Comparison of ENCODE assay signal across 28 cellular contexts in genomic region chr2:240078631-240079030, GRCh38. TPM values are rescaled to one million over a fixed set of nuclear protein-coding genes. Genes with fewer than 3 reads are reported as not detected.
"Had no signal": no experiment of that assay in that cellular context is flagged by ENCODE, and none has a peak within 500 bp of the region (broad histone marks: within the 10 kb centered on the region; RNA-seq: fewer than 3 reads in every experiment).

No MANE protein-coding gene starts in this region.

- H3K9me3 ChIP-seq: testis had no signal

- H3K4me1 ChIP-seq: stomach, suprapubic skin, testis, tibial artery, tibial nerve, transverse colon, upper lobe of left lung, upper lobe of right lung, uterus, vagina had no signal

- H3K4me3 ChIP-seq: stomach, suprapubic skin, testis, thoracic aorta, tibial artery, tibial nerve, transverse colon, upper lobe of left lung, upper lobe of right lung, uterus, vagina had no signal

- DNase-seq: stimulated activated CD4-positive, alpha-beta T cell treated with anti-CD3 and anti-CD28 coated beads, Interleukin-2, amount 100 ng/mL, for 24 hours; stimulated activated CD4-positive, alpha-beta T cell treated with anti-CD3 and anti-CD28 coated beads, Interleukin-2, amount 100 ng/mL, for 48 hours; stimulated activated CD4-positive, alpha-beta T cell treated with anti-CD3 and anti-CD28 coated beads, Interleukin-4, amount 100 ng/mL, for 1 hour; stimulated activated CD4-positive, alpha-beta T cell treated with anti-CD3 and anti-CD28 coated beads, Interleukin-4, amount 100 ng/mL, for 24 hours; stimulated activated CD4-positive, alpha-beta T cell treated with anti-CD3 and anti-CD28 coated beads, Interleukin-4, amount 100 ng/mL, for 4 hours; stimulated activated CD8-positive, alpha-beta memory T cell treated with anti-CD3 and anti-CD28 coated beads, Interleukin-4, amount 100 ng/mL, for 48 hours; stimulated activated naive B cell treated with anti-CD40 and anti-IgM and Interleukin-4, amounts not matched to agents 10 μg/mL and 1 μg/mL and 100 μg/mL, for 72 hours; stimulated activated naive CD4-positive, alpha-beta T cell; stimulated activated naive CD4-positive, alpha-beta T cell treated with Interleukin-2 at 50 U/mL for 16 hours; stimulated activated naive CD8-positive, alpha-beta T cell treated with anti-CD3 and anti-CD28 coated beads, Interleukin-15, amount 100 ng/mL, for 72 hours; stimulated activated naive CD8-positive, alpha-beta T cell treated with anti-CD3 and anti-CD28 coated beads, Interleukin-15, Interleukin-2, amounts not matched to agents 100 U/mL and 50 U/mL, for 24 hours; stomach; substantia nigra; testis; tibial artery; transverse colon; trophoblast cell; upper lobe of left lung; upper lobe of right lung; uterus had no signal

- H3K27ac ChIP-seq: stomach, suprapubic skin, testis, thoracic aorta, tibial artery, tibial nerve, transverse colon, upper lobe of left lung, upper lobe of right lung, uterus, vagina had no signal

- H3K36me3 ChIP-seq: stomach, suprapubic skin, thoracic aorta, tibial artery, tibial nerve, transverse colon, upper lobe of left lung, upper lobe of right lung, uterus, vagina had no signal

- H3K27me3 ChIP-seq: testis, tibial artery, tibial nerve, upper lobe of left lung, upper lobe of right lung, uterus, vagina had no signal

RNA-seq across cellular contexts. Expression of gene OR6B3, which starts 25.3 kb away (rescaled TPM):
- total RNA-seq: stomach, subcutaneous adipose tissue, suprapubic skin, temporal lobe, thoracic aorta, transverse colon, upper lobe of left lung, upper lobe of right lung, ureter, urinary bladder, uterus, vagina had no signal

RNA-seq across cellular contexts. Expression of gene OR6B2, which starts 48.4 kb away (rescaled TPM):
- total RNA-seq: stomach, subcutaneous adipose tissue, suprapubic skin, temporal lobe, testis, thoracic aorta, transverse colon, upper lobe of left lung, upper lobe of right lung, ureter, urinary bladder, uterus, vagina had no signal
